ENCODE assay signal across 31 cellular contexts in genomic region chr2:119006441-119006840, GRCh38.
"Had no signal": no experiment of that assay in that cellular context is flagged by ENCODE, and none has a peak within 500 bp of the region (broad histone marks: within the 10 kb centered on the region; RNA-seq: fewer than 3 reads in every experiment).

No MANE protein-coding gene starts in this region.

- ATAC-seq: activated CD4-positive, CD25-positive, alpha-beta regulatory T cell treated with anti-CD3 and anti-CD28 coated beads, Interleukin-2, amount 50 U/mL, for 24 hours; activated CD8-positive, alpha-beta memory T cell treated with anti-CD3 and anti-CD28 coated beads, Interleukin-2, amount 10 ng/mL, durations not matched to agents 7 days and 5 days; activated naive CD8-positive, alpha-beta T cell treated with anti-CD3 and anti-CD28 coated beads, Interleukin-2, amount 50 U/mL, for 24 hours; body of pancreas; effector memory CD8-positive, alpha-beta T cell; foreskin keratinocyte; gastrocnemius medialis; T-helper 17 cell had no signal

- H3K4me1 ChIP-seq: foreskin keratinocyte had no signal

- H3K27ac ChIP-seq: adrenal gland, body of pancreas, esophagus muscularis mucosa, foreskin keratinocyte, gastrocnemius medialis, WERI-Rb-1 had no signal

- H3K27me3 ChIP-seq: body of pancreas had no signal

- H3K9me3 ChIP-seq: adrenal gland, body of pancreas, gastrocnemius medialis had no signal

- H3K4me3 ChIP-seq: adrenal gland, body of pancreas, esophagus muscularis mucosa, gastrocnemius medialis had no signal

- H3K36me3 ChIP-seq: adrenal gland, esophagus muscularis mucosa, gastrocnemius medialis, WERI-Rb-1 had no signal

- DNase-seq: activated B cell treated with CpG ODN at 0.5 μM for 24 hours; activated CD4-positive, alpha-beta T cell treated with anti-CD3 and anti-CD28 coated beads for 48 hours; activated CD4-positive, alpha-beta T cell treated with anti-CD3 and anti-CD28 coated beads, Interleukin-2, amount 50 U/mL, for 1 hour; activated CD4-positive, alpha-beta T cell treated with anti-CD3 and anti-CD28 coated beads, Interleukin-2, amount 50 U/mL, for 48 hours; activated CD8-positive, alpha-beta memory T cell treated with anti-CD3 and anti-CD28 coated beads, Interleukin-2, amount 10 ng/mL, durations not matched to agents 7 days and 5 days; activated CD8-positive, alpha-beta memory T cell treated with anti-CD3 and anti-CD28 coated beads, Interleukin-2, amount 50 U/mL, for 4 hours; activated effector memory CD4-positive, alpha-beta T cell treated with anti-CD3 and anti-CD28 coated beads, Interleukin-2, amount 50 U/mL, for 16 hours; activated naive CD4-positive, alpha-beta T cell treated with anti-CD3 and anti-CD28 coated beads for 36 hours; activated naive CD8-positive, alpha-beta T cell treated with anti-CD3 and anti-CD28 coated beads for 36 hours; activated naive CD8-positive, alpha-beta T cell treated with anti-CD3 and anti-CD28 coated beads, Interleukin-2, amount 50 U/mL, for 24 hours; activated T-cell treated with anti-CD3 and anti-CD28 coated beads, Interleukin-2, amount 50 U/mL, for 1 hour; activated T-cell treated with anti-CD3 and anti-CD28 coated beads, Interleukin-2, amount 50 U/mL, for 48 hours; adrenal gland; amygdala; aorta; body of pancreas; caudate nucleus; cortex of kidney; dermis blood vessel endothelial cell; effector CD4-positive, alpha-beta T cell; effector memory CD8-positive, alpha-beta T cell; erythroblast; foreskin keratinocyte; gastrocnemius medialis; glutamatergic neuron; T-helper 1 cell; T-helper 17 cell; T1000; WERI-Rb-1 had no signal
